Comparison of ENCODE assay signal across 19 cellular contexts in genomic region chr11:112519749-112520148, GRCh38.
DNase-seq lines count a peak whose midpoint lies in the region; ATAC-seq and TF ChIP-seq lines count a peak whose summit lies in the region.
"Had no signal": no experiment of that assay in that cellular context is flagged by ENCODE, and none has a peak within 500 bp of the region (broad histone marks: within the 10 kb centered on the region; RNA-seq: fewer than 3 reads in every experiment).

No MANE protein-coding gene starts in this region.

- H3K36me3 Mint-ChIP-seq in WTC11, result no peaks in the 10 kb centered on the region
- H3K36me3 Mint-ChIP-seq in endodermal cell (ENCODE audit: low read depth), result no peaks in the 10 kb centered on the region
- H3K36me3 Mint-ChIP-seq: CD14-positive monocyte; CD4-positive, alpha-beta memory T cell; IgD-negative memory B cell had no signal

- H3K27me3 ChIP-seq in endodermal cell (ENCODE audit: control insufficient read depth, insufficient read depth, low read length, poor library complexity, severe bottlenecking), result no peaks in the 10 kb centered on the region
- H3K27me3 ChIP-seq in Peyer's patch, result no peaks in the 10 kb centered on the region
- H3K27me3 ChIP-seq: BLaER1 had no signal

- H3K4me1 Mint-ChIP-seq in WTC11 (peaks cover 16% of the 10 kb centered on the region), endodermal cell (peaks cover 6% of the 10 kb centered on the region)

- no peaks in the 10 kb centered on the region for H3K36me3 ChIP-seq in endodermal cell (ENCODE audit: control insufficient read depth, insufficient read depth, low read length)
- no peaks in the 10 kb centered on the region for H3K36me3 ChIP-seq in Peyer's patch
- H3K36me3 ChIP-seq: BLaER1 had no signal

- no peak; the same call in 1 of the 2 replicates for ATAC-seq in WTC11
- no peak for ATAC-seq in HG02571 (IDR thresholded peaks at IDR 0.05; ENCODE audit: unreplicated experiment)
- ATAC-seq: HepG2 had no signal

- H3K4me3 ChIP-seq in GM12865 (ENCODE audit: low read depth, low read length) (no peak overlapping the region), endodermal cell (ENCODE audit: low read length) (no peak overlapping the region), Peyer's patch (no peak overlapping the region)
- H3K4me3 ChIP-seq in Jurkat, Clone E6-1 (ENCODE audit: low read length), result no peak overlapping the region
- H3K4me3 ChIP-seq: BLaER1, GM23248 had no signal

- no peak overlapping the region for H3K9ac ChIP-seq in endodermal cell (ENCODE audit: extremely low read depth, low read length, poor library complexity, severe bottlenecking)
- H3K9ac ChIP-seq: BLaER1, GM23248 had no signal

- H3K4me1 ChIP-seq in endodermal cell (ENCODE audit: control insufficient read depth, insufficient read depth, low read length) (no peaks in the 10 kb centered on the region), Peyer's patch (peaks cover 0 to 6% (median 0%) of the 10 kb centered on the region in 4 donors)

- DNase-seq in GM12865 (ENCODE audit: low read depth) (peak; percentile 13), WTC11 (ENCODE audit: low spot score) (no peak), endodermal cell (peak; percentile 51), dermis blood vessel endothelial cell (no peak), SKM-1 treated with dmso at 0.1 percent for 144 hours (lab: John Stamatoyannopoulos, UW; ENCODE audit: unreplicated experiment) (no peak), Peyer's patch (no peak)
- peak; percentile 74 for DNase-seq in Jurkat, Clone E6-1 (ENCODE audit: low read depth, low spot score)
- DNase-seq: 8988T; Calu3; CD4-positive, alpha-beta memory T cell; DMS53; GM23248; HCEC 1CT; KG1 had no signal

- H3K27me3 Mint-ChIP-seq in WTC11 (ENCODE audit: low read depth), result no peaks in the 10 kb centered on the region
- peaks cover 7% of the 10 kb centered on the region for H3K27me3 Mint-ChIP-seq in endodermal cell (ENCODE audit: insufficient read depth)

- H3K27ac Mint-ChIP-seq in WTC11 (0 out of 2 replicates have a peak overlapping the region, but pooled peaks have one; percentile 33), endodermal cell (no peak overlapping the region)
- H3K27ac Mint-ChIP-seq: CD14-positive monocyte, IgD-negative memory B cell had no signal

- 76 to 93% methylated on average over 2 to 5 of the region's 5 CpGs for WGBS in endodermal cell (ENCODE audit: insufficient coverage in 1 of 2, insufficient read length in 1 of 2), 2 experiments

- H3K9me3 ChIP-seq in endodermal cell (ENCODE audit: control insufficient read depth, low read length) (no peaks in the 10 kb centered on the region), Peyer's patch (no peaks in the 10 kb centered on the region)
- H3K9me3 ChIP-seq: BLaER1 had no signal

- H3K27ac ChIP-seq in endodermal cell (ENCODE audit: low read depth, low read length) (no peak overlapping the region), Peyer's patch (no peak overlapping the region)
- H3K27ac ChIP-seq: BLaER1, GM23248 had no signal

- CTCF ChIA-PET in WTC11 (lab: Charles Lee), result interaction anchor here (1.4 to 1.6 kb wide), 2 partner anchors 36 to 66 kb away, joined by 3 to 4 read pairs; no protein-coding TSS in a partner anchor

- no peak for TF ChIP-seq CTCF in GM12865 (IDR thresholded peaks at IDR 0.05; ENCODE audit: insufficient read depth, low read depth, low read length, missing control alignments)
- TF ChIP-seq CTCF in WTC11 (IDR thresholded peaks at IDR 0.05), result no peak
- TF ChIP-seq CTCF in endodermal cell (conservative IDR thresholded peaks at IDR 0.05), result no peak
- no peak for TF ChIP-seq CTCF in Peyer's patch (IDR thresholded peaks at IDR 0.05)

- H3K9me3 Mint-ChIP-seq in WTC11, result peaks cover 5% of the 10 kb centered on the region
- H3K9me3 Mint-ChIP-seq in endodermal cell, result peaks cover 4% of the 10 kb centered on the region

- POLR2A ChIA-PET in WTC11 (lab: Charles Lee), result no interaction called here

- TF ChIP-seq POLR2A in Peyer's patch (IDR thresholded peaks at IDR 0.05), result no peak

- H3K4me3 Mint-ChIP-seq in WTC11 (no peak overlapping the region), endodermal cell (no peak overlapping the region)
- H3K4me3 Mint-ChIP-seq: CD14-positive monocyte, IgD-negative memory B cell had no signal

TF ChIP-seq in WTC11, 78 proteins besides CTCF, POLR2A, EP300 and RAD21 (continues in another document):
- TF ChIP-seq GABPB1 (CRISPR knock-in tag; IDR thresholded peaks at IDR 0.05), result no peak
- TF ChIP-seq TEAD1 (CRISPR knock-in tag; IDR thresholded peaks at IDR 0.05), result no peak
- no peak for TF ChIP-seq SMAD4 (CRISPR knock-in tag; IDR thresholded peaks at IDR 0.05)
- TF ChIP-seq ATF1 (CRISPR knock-in tag; IDR thresholded peaks at IDR 0.05), result no peak
- TF ChIP-seq, protein P1, sequence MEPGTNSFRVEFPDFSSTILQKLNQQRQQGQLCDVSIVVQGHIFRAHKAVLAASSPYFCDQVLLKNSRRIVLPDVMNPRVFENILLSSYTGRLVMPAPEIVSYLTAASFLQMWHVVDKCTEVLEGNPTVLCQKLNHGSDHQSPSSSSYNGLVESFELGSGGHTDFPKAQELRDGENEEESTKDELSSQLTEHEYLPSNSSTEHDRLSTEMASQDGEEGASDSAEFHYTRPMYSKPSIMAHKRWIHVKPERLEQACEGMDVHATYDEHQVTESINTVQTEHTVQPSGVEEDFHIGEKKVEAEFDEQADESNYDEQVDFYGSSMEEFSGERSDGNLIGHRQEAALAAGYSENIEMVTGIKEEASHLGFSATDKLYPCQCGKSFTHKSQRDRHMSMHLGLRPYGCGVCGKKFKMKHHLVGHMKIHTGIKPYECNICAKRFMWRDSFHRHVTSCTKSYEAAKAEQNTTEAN (CRISPR knock-in tag; IDR thresholded peaks at IDR 0.05), result no peak
- TF ChIP-seq E2F1 (CRISPR knock-in tag; IDR thresholded peaks at IDR 0.05), result no peak
- TF ChIP-seq ZNF671 (CRISPR knock-in tag; IDR thresholded peaks at IDR 0.05), result no peak
- TF ChIP-seq, protein P2, sequence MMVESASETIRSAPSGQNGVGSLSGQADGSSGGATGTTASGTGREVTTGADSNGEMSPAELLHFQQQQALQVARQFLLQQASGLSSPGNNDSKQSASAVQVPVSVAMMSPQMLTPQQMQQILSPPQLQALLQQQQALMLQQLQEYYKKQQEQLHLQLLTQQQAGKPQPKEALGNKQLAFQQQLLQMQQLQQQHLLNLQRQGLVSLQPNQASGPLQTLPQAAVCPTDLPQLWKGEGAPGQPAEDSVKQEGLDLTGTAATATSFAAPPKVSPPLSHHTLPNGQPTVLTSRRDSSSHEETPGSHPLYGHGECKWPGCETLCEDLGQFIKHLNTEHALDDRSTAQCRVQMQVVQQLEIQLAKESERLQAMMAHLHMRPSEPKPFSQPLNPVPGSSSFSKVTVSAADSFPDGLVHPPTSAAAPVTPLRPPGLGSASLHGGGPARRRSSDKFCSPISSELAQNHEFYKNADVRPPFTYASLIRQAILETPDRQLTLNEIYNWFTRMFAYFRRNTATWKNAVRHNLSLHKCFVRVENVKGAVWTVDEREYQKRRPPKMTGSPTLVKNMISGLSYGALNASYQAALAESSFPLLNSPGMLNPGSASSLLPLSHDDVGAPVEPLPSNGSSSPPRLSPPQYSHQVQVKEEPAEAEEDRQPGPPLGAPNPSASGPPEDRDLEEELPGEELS (CRISPR knock-in tag; IDR thresholded peaks at IDR 0.05), result no peak
- TF ChIP-seq, protein P3, sequence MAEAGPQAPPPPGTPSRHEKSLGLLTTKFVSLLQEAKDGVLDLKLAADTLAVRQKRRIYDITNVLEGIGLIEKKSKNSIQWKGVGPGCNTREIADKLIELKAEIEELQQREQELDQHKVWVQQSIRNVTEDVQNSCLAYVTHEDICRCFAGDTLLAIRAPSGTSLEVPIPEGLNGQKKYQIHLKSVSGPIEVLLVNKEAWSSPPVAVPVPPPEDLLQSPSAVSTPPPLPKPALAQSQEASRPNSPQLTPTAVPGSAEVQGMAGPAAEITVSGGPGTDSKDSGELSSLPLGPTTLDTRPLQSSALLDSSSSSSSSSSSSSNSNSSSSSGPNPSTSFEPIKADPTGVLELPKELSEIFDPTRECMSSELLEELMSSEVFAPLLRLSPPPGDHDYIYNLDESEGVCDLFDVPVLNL (CRISPR knock-in tag; IDR thresholded peaks at IDR 0.05; ENCODE audit: borderline replicate concordance, low read depth), result no peak
- TF ChIP-seq TCF7 (CRISPR knock-in tag; IDR thresholded peaks at IDR 0.05; ENCODE audit: low read depth), result no peak
- TF ChIP-seq E2F5 (CRISPR knock-in tag; IDR thresholded peaks at IDR 0.05), result no peak
- TF ChIP-seq TEAD4 (CRISPR knock-in tag; IDR thresholded peaks at IDR 0.05), result no peak
- no peak for TF ChIP-seq ZNF416 (CRISPR knock-in tag; IDR thresholded peaks at IDR 0.05)

Comparison
In these comparisons a context has a peak if more than half of its experiments do, and no peak if none do; other contexts are left out.
1. DNase-seq: peak in GM12865 (single experiment), Jurkat, Clone E6-1 (single experiment) and endodermal cell (single experiment); none in WTC11 (single experiment), dermis blood vessel endothelial cell (single experiment), SKM-1 treated with dmso at 0.1 percent for 144 hours (single experiment) and Peyer's patch (0 of 3).